10 cellular contexts compared by ENCODE assay signal in genomic region chr6:39791311-39791710, GRCh38. TPM values are rescaled to one million over a fixed set of nuclear protein-coding genes. Genes with fewer than 3 reads are reported as not detected.
DNase-seq lines count a peak whose midpoint lies in the region; ATAC-seq and TF ChIP-seq lines count a peak whose summit lies in the region.
"Had no signal": no experiment of that assay in that cellular context is flagged by ENCODE, and none has a peak within 500 bp of the region (broad histone marks: within the 10 kb centered on the region; RNA-seq: fewer than 3 reads in every experiment).

No MANE protein-coding gene starts in this region.

- no peak overlapping the region for H3K27ac Mint-ChIP-seq in nephron progenitor cell
- no peak overlapping the region for H3K27ac Mint-ChIP-seq in activated naive CD4-positive, alpha-beta T cell treated with anti-CD3 and anti-CD28 coated beads, Interleukin-2, amount 10 ng/mL, durations not matched to agents 7 days and 5 days
- H3K27ac Mint-ChIP-seq: activated T-helper 17 cell treated with anti-CD3 and anti-CD28 coated beads, Interleukin-2, amount 50 U/mL, for 72 hours had no signal

- H3K4me1 Mint-ChIP-seq in nephron progenitor cell, result peaks cover 52% of the 10 kb centered on the region
- no peaks in the 10 kb centered on the region for H3K4me1 Mint-ChIP-seq in activated naive CD4-positive, alpha-beta T cell treated with anti-CD3 and anti-CD28 coated beads, Interleukin-2, amount 10 ng/mL, durations not matched to agents 7 days and 5 days
- H3K4me1 Mint-ChIP-seq: activated T-helper 17 cell treated with anti-CD3 and anti-CD28 coated beads, Interleukin-2, amount 50 U/mL, for 72 hours had no signal

- ATAC-seq in HG02970 (IDR thresholded peaks at IDR 0.05; ENCODE audit: low FRiP score, unreplicated experiment) (no peak), HG02588 (IDR thresholded peaks at IDR 0.05; ENCODE audit: unreplicated experiment) (no peak), GM19463 (IDR thresholded peaks at IDR 0.05; ENCODE audit: unreplicated experiment) (no peak)
- ATAC-seq: activated T-helper 17 cell treated with anti-CD3 and anti-CD28 coated beads, Interleukin-2, amount 50 U/mL, for 72 hours had no signal

- H3K27me3 Mint-ChIP-seq in nephron progenitor cell (ENCODE audit: low read depth, poor library complexity), result peaks cover 7% of the 10 kb centered on the region
- peaks cover 67% of the 10 kb centered on the region for H3K27me3 Mint-ChIP-seq in activated naive CD4-positive, alpha-beta T cell treated with anti-CD3 and anti-CD28 coated beads, Interleukin-2, amount 10 ng/mL, durations not matched to agents 7 days and 5 days

- peak overlapping the region; percentile 85 for H3K4me3 Mint-ChIP-seq in nephron progenitor cell
- H3K4me3 Mint-ChIP-seq in activated naive CD4-positive, alpha-beta T cell treated with anti-CD3 and anti-CD28 coated beads, Interleukin-2, amount 10 ng/mL, durations not matched to agents 7 days and 5 days, result no peak overlapping the region
- H3K4me3 Mint-ChIP-seq: activated T-helper 17 cell treated with anti-CD3 and anti-CD28 coated beads, Interleukin-2, amount 50 U/mL, for 72 hours had no signal

- CTCF ChIA-PET in activated naive CD4-positive, alpha-beta T cell treated with anti-CD3 and anti-CD28 coated beads, Interleukin-2, amount 10 ng/mL, durations not matched to agents 7 days and 5 days (lab: Charles Lee), result no interaction called here

- peaks cover 9% of the 10 kb centered on the region for H3K36me3 Mint-ChIP-seq in nephron progenitor cell (ENCODE audit: low read depth)
- H3K36me3 Mint-ChIP-seq in activated naive CD4-positive, alpha-beta T cell treated with anti-CD3 and anti-CD28 coated beads, Interleukin-2, amount 10 ng/mL, durations not matched to agents 7 days and 5 days, result no peaks in the 10 kb centered on the region

- DNase-seq in DMS153 (lab: John Stamatoyannopoulos, UW), result peak; percentile 53
- DNase-seq in LHCN-M2 (ENCODE audit: low read depth), result peak; percentile 76
- peak; percentile 22 for DNase-seq in fibroblast of gingiva (ENCODE audit: low read depth)
- DNase-seq in nephron progenitor cell, result no peak
- no peak for DNase-seq in activated naive CD4-positive, alpha-beta T cell treated with anti-CD3 and anti-CD28 coated beads, Interleukin-2, amount 10 ng/mL, durations not matched to agents 7 days and 5 days
- DNase-seq: SW 1271 had no signal

- H3K9me3 Mint-ChIP-seq in nephron progenitor cell, result no peaks in the 10 kb centered on the region
- no peaks in the 10 kb centered on the region for H3K9me3 Mint-ChIP-seq in activated naive CD4-positive, alpha-beta T cell treated with anti-CD3 and anti-CD28 coated beads, Interleukin-2, amount 10 ng/mL, durations not matched to agents 7 days and 5 days
- H3K9me3 Mint-ChIP-seq: activated T-helper 17 cell treated with anti-CD3 and anti-CD28 coated beads, Interleukin-2, amount 50 U/mL, for 72 hours had no signal

- TF ChIP-seq CTCF in nephron progenitor cell (IDR thresholded peaks at IDR 0.05), result no peak

RNA-seq across cellular contexts. Expression of gene DAAM2, which starts 0.9 kb away (rescaled TPM):
- total RNA-seq in LHCN-M2 (2014; rRNA removed), result 58.7 and 109 TPM in 2 replicates
- 42.9 TPM for polyA plus RNA-seq in LHCN-M2 (2012)
- total RNA-seq: activated T-helper 17 cell treated with anti-CD3 and anti-CD28 coated beads, Interleukin-2, amount 50 U/mL, for 72 hours had no signal

Comparison
In these comparisons a context has a peak if more than half of its experiments do, and no peak if none do; other contexts are left out.
1. DNase-seq: peak in DMS153 (single experiment), LHCN-M2 (single experiment) and fibroblast of gingiva (single experiment); none in nephron progenitor cell (single experiment) and activated naive CD4-positive, alpha-beta T cell treated with anti-CD3 and anti-CD28 coated beads, Interleukin-2, amount 10 ng/mL, durations not matched to agents 7 days and 5 days (single experiment).